9 cellular contexts compared by ENCODE assay signal in genomic region chr19:42303101-42303464, GRCh38. TPM values are rescaled to one million over a fixed set of nuclear protein-coding genes. Genes with fewer than 3 reads are reported as not detected.
DNase-seq lines count a peak whose midpoint lies in the region; ATAC-seq and TF ChIP-seq lines count a peak whose summit lies in the region.
"Had no signal": no experiment of that assay in that cellular context is flagged by ENCODE, and none has a peak within 500 bp of the region (broad histone marks: within the 10 kb centered on the region; RNA-seq: fewer than 3 reads in every experiment).

No MANE protein-coding gene starts in this region.

- H3K27ac ChIP-seq in subcutaneous abdominal adipose tissue (ENCODE audit: low read depth, low read length) (no peak overlapping the region), esophagus squamous epithelium (peak overlapping the region in 2 of 4 donors; percentile 48 to 80)

- H3K27me3 ChIP-seq in subcutaneous abdominal adipose tissue (ENCODE audit: control insufficient read depth in 5 of 5, insufficient read depth in 4 of 5, low read length in 5 of 5) (peaks cover 0 to 12% (median 8%) of the 10 kb centered on the region in 5 donors), esophagus squamous epithelium (no peaks in the 10 kb centered on the region)

- DNase-seq in activated CD4-positive, alpha-beta T cell treated with anti-CD3 and anti-CD28 coated beads, Interleukin-2, amount 10 ng/mL, durations not matched to agents 24 days and 14 days = no peak
- DNase-seq in activated CD4-positive, alpha-beta T cell treated with anti-CD3 and anti-CD28 coated beads for 4 hours = no peak
- DNase-seq in T-helper 17 cell = no peak
- DNase-seq in fibroblast of villous mesenchyme (ENCODE audit: low read depth) = no peak
- no peak for DNase-seq in Kasumi-1 (lab: John Stamatoyannopoulos, UW)
- no peak for DNase-seq in esophagus squamous epithelium (lab: John Stamatoyannopoulos, UW)

- H3K9ac ChIP-seq in subcutaneous abdominal adipose tissue (ENCODE audit: low read length in 5 of 5) = no peak overlapping the region

- peak overlapping the region; percentile 92 for H3K4me3 Mint-ChIP-seq in activated CD4-positive, alpha-beta T cell treated with anti-CD3 and anti-CD28 coated beads, Interleukin-2, amount 10 ng/mL, durations not matched to agents 24 days and 14 days
- H3K4me3 Mint-ChIP-seq in T-helper 17 cell = peak overlapping the region; percentile 91

- H3K4me3 ChIP-seq in fibroblast of villous mesenchyme (ENCODE audit: low read depth, low read length) = peak overlapping the region; percentile 76
- peak overlapping the region in 3 of 5 donors; percentile 40 to 77 (median 72) for H3K4me3 ChIP-seq in subcutaneous abdominal adipose tissue (ENCODE audit: low read depth in 1 of 5, low read length in 5 of 5)
- H3K4me3 ChIP-seq in esophagus squamous epithelium = peak overlapping the region in 2 of 4 donors; percentile 62 to 68

- H3K27ac Mint-ChIP-seq in activated CD4-positive, alpha-beta T cell treated with anti-CD3 and anti-CD28 coated beads, Interleukin-2, amount 10 ng/mL, durations not matched to agents 24 days and 14 days = peak overlapping the region; percentile 90
- H3K27ac Mint-ChIP-seq in T-helper 17 cell = peak overlapping the region; percentile 88

- peaks cover 21% of the 10 kb centered on the region for H3K4me1 Mint-ChIP-seq in activated CD4-positive, alpha-beta T cell treated with anti-CD3 and anti-CD28 coated beads, Interleukin-2, amount 10 ng/mL, durations not matched to agents 24 days and 14 days
- H3K4me1 Mint-ChIP-seq in T-helper 17 cell = peaks cover 14% of the 10 kb centered on the region

- no peak for TF ChIP-seq CTCF in fibroblast of villous mesenchyme (IDR thresholded peaks at IDR 0.05; ENCODE audit: insufficient read depth, low read depth, low read length)
- no peak for TF ChIP-seq CTCF in esophagus squamous epithelium (IDR thresholded peaks at IDR 0.05)

- no peak for TF ChIP-seq POLR2A in esophagus squamous epithelium (IDR thresholded peaks at IDR 0.05)

- intact Hi-C loops in activated CD4-positive, alpha-beta T cell treated with anti-CD3 and anti-CD28 coated beads, Interleukin-2, amount 10 ng/mL, durations not matched to agents 24 days and 14 days (cut with micrococcal nuclease) = loop anchor here (5.0 kb wide), 1 partner anchor 171 kb away; the partner anchor contains the start of gene POU2F2
- intact Hi-C loops in esophagus squamous epithelium (cut with DNase I) = no loop called here

- no peaks in the 10 kb centered on the region for H3K36me3 ChIP-seq in subcutaneous abdominal adipose tissue (ENCODE audit: control insufficient read depth in 5 of 5, insufficient read depth in 5 of 5, low read length in 5 of 5)
- H3K36me3 ChIP-seq in esophagus squamous epithelium = no peaks in the 10 kb centered on the region

- H3K36me3 Mint-ChIP-seq in activated CD4-positive, alpha-beta T cell treated with anti-CD3 and anti-CD28 coated beads, Interleukin-2, amount 10 ng/mL, durations not matched to agents 24 days and 14 days (ENCODE audit: low read depth) = peaks cover 5% of the 10 kb centered on the region
- H3K36me3 Mint-ChIP-seq in T-helper 17 cell (ENCODE audit: low read depth) = peaks cover 1% of the 10 kb centered on the region

- ATAC-seq in T-helper 17 cell (no peak), GM21381 (IDR thresholded peaks at IDR 0.05; ENCODE audit: unreplicated experiment) (no peak)

- peaks cover 0 to 19% (median 16%) of the 10 kb centered on the region in 5 donors for H3K4me1 ChIP-seq in subcutaneous abdominal adipose tissue (ENCODE audit: control insufficient read depth in 5 of 5, insufficient read depth in 5 of 5, low read length in 5 of 5)
- peaks cover 7 to 31% (median 8%) of the 10 kb centered on the region in 3 donors for H3K4me1 ChIP-seq in esophagus squamous epithelium

- H3K9me3 ChIP-seq in T-helper 17 cell (ENCODE audit: control insufficient read depth, low read length, poor library complexity, severe bottlenecking) (no peaks in the 10 kb centered on the region), subcutaneous abdominal adipose tissue (ENCODE audit: control insufficient read depth in 5 of 5, low read length in 5 of 5) (no peaks in the 10 kb centered on the region), esophagus squamous epithelium (no peaks in the 10 kb centered on the region)

- WGBS in esophagus squamous epithelium, 2 donors = 59 to 81% methylated on average over 11 of the region's 11 CpGs

- no peaks in the 10 kb centered on the region for H3K27me3 Mint-ChIP-seq in activated CD4-positive, alpha-beta T cell treated with anti-CD3 and anti-CD28 coated beads, Interleukin-2, amount 10 ng/mL, durations not matched to agents 24 days and 14 days
- H3K27me3 Mint-ChIP-seq in T-helper 17 cell = no peaks in the 10 kb centered on the region

- H3K9me3 Mint-ChIP-seq in activated CD4-positive, alpha-beta T cell treated with anti-CD3 and anti-CD28 coated beads, Interleukin-2, amount 10 ng/mL, durations not matched to agents 24 days and 14 days = no peaks in the 10 kb centered on the region

RNA-seq across cellular contexts. Expression of gene PAFAH1B3, which starts 0.7 kb away (rescaled TPM):
- 49.1 and 50.4 TPM in 2 replicates for total RNA-seq in activated CD4-positive, alpha-beta T cell treated with anti-CD3 and anti-CD28 coated beads, Interleukin-2, amount 10 ng/mL, durations not matched to agents 24 days and 14 days
- total RNA-seq in T-helper 17 cell = 10 to 100 TPM; 16.0 to 17.7 TPM
- 28.5 and 48.0 TPM in 2 replicates for total RNA-seq in fibroblast of villous mesenchyme
- 10 to 100 TPM; 22.5 to 45.9 (median 30.3) TPM for total RNA-seq in esophagus squamous epithelium

RNA-seq across cellular contexts. Expression of gene PRR19, which starts 1.2 kb away (rescaled TPM):
- 1.3 and 1.6 TPM in 2 replicates for total RNA-seq in activated CD4-positive, alpha-beta T cell treated with anti-CD3 and anti-CD28 coated beads, Interleukin-2, amount 10 ng/mL, durations not matched to agents 24 days and 14 days
- under 1 TPM in 1 of 2 donors, not detected in 1; 0.50 TPM for total RNA-seq in T-helper 17 cell
- total RNA-seq in fibroblast of villous mesenchyme = 0.64 and 0.86 TPM in 2 replicates
- total RNA-seq in esophagus squamous epithelium = 1 to 10 TPM in 1 of 4 donors, under 1 TPM in 3; 0.75 to 1.0 (median 0.82) TPM

RNA-seq across cellular contexts. Expression of gene TMEM145, which starts 10.0 kb away (rescaled TPM):
- total RNA-seq in activated CD4-positive, alpha-beta T cell treated with anti-CD3 and anti-CD28 coated beads, Interleukin-2, amount 10 ng/mL, durations not matched to agents 24 days and 14 days = 0.78 and 0.82 TPM in 2 replicates
- not detected for total RNA-seq in T-helper 17 cell
- not detected in 2 replicates for total RNA-seq in fibroblast of villous mesenchyme
- total RNA-seq in esophagus squamous epithelium = not detected
- total RNA-seq: subcutaneous adipose tissue had no signal

RNA-seq across cellular contexts. Expression of gene MEGF8, which starts 22.4 kb away (rescaled TPM):
- total RNA-seq in activated CD4-positive, alpha-beta T cell treated with anti-CD3 and anti-CD28 coated beads, Interleukin-2, amount 10 ng/mL, durations not matched to agents 24 days and 14 days = 8.4 and 9.1 TPM in 2 replicates
- 1 to 10 TPM; 4.6 to 6.1 TPM for total RNA-seq in T-helper 17 cell
- 21.2 and 22.2 TPM in 2 replicates for total RNA-seq in fibroblast of villous mesenchyme
- total RNA-seq in esophagus squamous epithelium = 10 to 100 TPM in 3 of 4 donors, 1 to 10 TPM in 1; 6.4 to 11.1 (median 10.3) TPM

RNA-seq across cellular contexts. Expression of gene CIC, which starts 34.0 kb away (rescaled TPM):
- 61.2 and 65.6 TPM in 2 replicates for total RNA-seq in activated CD4-positive, alpha-beta T cell treated with anti-CD3 and anti-CD28 coated beads, Interleukin-2, amount 10 ng/mL, durations not matched to agents 24 days and 14 days
- total RNA-seq in T-helper 17 cell (100 to 1,000 TPM; 112 to 125 TPM), fibroblast of villous mesenchyme (23.7 and 26.7 TPM in 2 replicates), esophagus squamous epithelium (10 to 100 TPM; 25.1 to 54.9 (median 27.9) TPM)
